1 cellular context compared by ENCODE assay signal in the genomic region with DNA sequence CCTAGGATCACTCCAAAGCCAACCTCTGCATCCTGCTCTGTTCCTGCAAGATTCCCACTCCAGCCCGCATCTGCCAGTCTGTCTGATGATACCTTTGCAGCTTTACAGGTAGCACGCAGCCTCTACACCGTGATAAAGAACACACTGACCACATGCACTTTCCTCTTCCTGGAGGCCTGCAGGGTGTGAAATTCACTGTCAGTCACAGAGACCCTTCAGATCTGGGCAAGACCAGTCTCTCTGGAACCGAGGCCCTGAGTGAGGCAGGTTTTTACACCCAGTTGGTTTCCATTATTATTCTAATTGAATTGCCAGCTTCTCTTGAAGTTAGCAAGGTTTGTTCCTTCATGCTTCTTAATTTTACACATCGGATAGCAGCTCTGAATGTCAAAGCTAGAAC.
TF ChIP-seq lines count a peak whose summit lies in the region.

No MANE protein-coding gene starts in this region.

TF ChIP-seq in GM23338, 12 proteins besides CTCF, POLR2A, EP300 and RAD21 (continued from another document):
- TF ChIP-seq, protein P1, sequence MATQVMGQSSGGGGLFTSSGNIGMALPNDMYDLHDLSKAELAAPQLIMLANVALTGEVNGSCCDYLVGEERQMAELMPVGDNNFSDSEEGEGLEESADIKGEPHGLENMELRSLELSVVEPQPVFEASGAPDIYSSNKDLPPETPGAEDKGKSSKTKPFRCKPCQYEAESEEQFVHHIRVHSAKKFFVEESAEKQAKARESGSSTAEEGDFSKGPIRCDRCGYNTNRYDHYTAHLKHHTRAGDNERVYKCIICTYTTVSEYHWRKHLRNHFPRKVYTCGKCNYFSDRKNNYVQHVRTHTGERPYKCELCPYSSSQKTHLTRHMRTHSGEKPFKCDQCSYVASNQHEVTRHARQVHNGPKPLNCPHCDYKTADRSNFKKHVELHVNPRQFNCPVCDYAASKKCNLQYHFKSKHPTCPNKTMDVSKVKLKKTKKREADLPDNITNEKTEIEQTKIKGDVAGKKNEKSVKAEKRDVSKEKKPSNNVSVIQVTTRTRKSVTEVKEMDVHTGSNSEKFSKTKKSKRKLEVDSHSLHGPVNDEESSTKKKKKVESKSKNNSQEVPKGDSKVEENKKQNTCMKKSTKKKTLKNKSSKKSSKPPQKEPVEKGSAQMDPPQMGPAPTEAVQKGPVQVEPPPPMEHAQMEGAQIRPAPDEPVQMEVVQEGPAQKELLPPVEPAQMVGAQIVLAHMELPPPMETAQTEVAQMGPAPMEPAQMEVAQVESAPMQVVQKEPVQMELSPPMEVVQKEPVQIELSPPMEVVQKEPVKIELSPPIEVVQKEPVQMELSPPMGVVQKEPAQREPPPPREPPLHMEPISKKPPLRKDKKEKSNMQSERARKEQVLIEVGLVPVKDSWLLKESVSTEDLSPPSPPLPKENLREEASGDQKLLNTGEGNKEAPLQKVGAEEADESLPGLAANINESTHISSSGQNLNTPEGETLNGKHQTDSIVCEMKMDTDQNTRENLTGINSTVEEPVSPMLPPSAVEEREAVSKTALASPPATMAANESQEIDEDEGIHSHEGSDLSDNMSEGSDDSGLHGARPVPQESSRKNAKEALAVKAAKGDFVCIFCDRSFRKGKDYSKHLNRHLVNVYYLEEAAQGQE (IDR thresholded peaks at IDR 0.05; ENCODE audit: unreplicated experiment) = no peak
TF ChIP-seq in GM23338: peak in this region for 0.
